In genomic region chr13:42729857-42730402, GRCh38 we compare ENCODE assay signal across 1 cellular context.
TF ChIP-seq lines count a peak whose summit lies in the region.

No MANE protein-coding gene starts in this region.

TF ChIP-seq in GM23338, 12 proteins besides CTCF, POLR2A, EP300 and RAD21 (continued from another document):
- TF ChIP-seq POLR2AphosphoS5 (IDR thresholded peaks at IDR 0.05; ENCODE audit: low read depth) (no peak), ZNF331 (CRISPR knock-in tag; IDR thresholded peaks at IDR 0.05; ENCODE audit: low read depth) (no peak), ZNF114 (CRISPR knock-in tag; IDR thresholded peaks at IDR 0.05) (no peak), ETS1 (IDR thresholded peaks at IDR 0.05) (no peak), EZH2 (IDR thresholded peaks at IDR 0.05; ENCODE audit: low read depth, unreplicated experiment) (no peak), EZH2phosphoT487 (IDR thresholded peaks at IDR 0.05; ENCODE audit: unreplicated experiment) (no peak), ZNF462 (CRISPR knock-in tag; IDR thresholded peaks at IDR 0.05) (no peak), NANOG (IDR thresholded peaks at IDR 0.05; ENCODE audit: borderline replicate concordance) (no peak), JUNB (IDR thresholded peaks at IDR 0.05; ENCODE audit: unreplicated experiment) (no peak), CREB1 (CRISPR knock-in tag; IDR thresholded peaks at IDR 0.05; ENCODE audit: low read depth) (no peak), STAT1 (IDR thresholded peaks at IDR 0.05; ENCODE audit: unreplicated experiment) (no peak)
